ENCODE assay signal across 8 cellular contexts in genomic region chr6:79234150-79235022, GRCh38. TPM values are rescaled to one million over a fixed set of nuclear protein-coding genes. Genes with fewer than 3 reads are reported as not detected.
DNase-seq lines count a peak whose midpoint lies in the region; ATAC-seq and TF ChIP-seq lines count a peak whose summit lies in the region.

Gene HMGN3 (minus strand): TSS chr6:79234682.

- peaks cover 7% of the 10 kb centered on the region for H3K4me1 ChIP-seq in mucosa of descending colon (ENCODE audit: low read depth)

- H3K4me3 ChIP-seq in mucosa of descending colon = peak within 1 kb of the TSS; percentile 52

- H3K27ac ChIP-seq in epithelial cell of prostate = peak within 1 kb of the TSS; percentile 68

- no peaks in the 10 kb centered on the region for H3K9me3 ChIP-seq in mucosa of descending colon

- TF ChIP-seq CTCF in mucosa of descending colon (IDR thresholded peaks at IDR 0.05) = no peak

- ATAC-seq in GM21526 (IDR thresholded peaks at IDR 0.05; ENCODE audit: low FRiP score, unreplicated experiment) (peak; percentile 95), mucosa of descending colon (peak; percentile 95)

- intact Hi-C loops in mucosa of descending colon (cut with DNase I, micrococcal nuclease) = loop anchor here in 1 of 2 donors (5.0 kb wide), 1 partner anchor 157 kb away; the partner anchor contains the start of gene PHIP

- DNase-seq in DMS 273 (lab: John Stamatoyannopoulos, UW; ENCODE audit: unreplicated experiment) (peak; percentile 98), HuH-7.5 (ENCODE audit: low spot score) (peak; percentile 80), OCI-M2 (lab: John Stamatoyannopoulos, UW; ENCODE audit: unreplicated experiment) (peak; percentile 77), activated T-cell treated with anti-CD3 and anti-CD28 coated beads for 48 hours (ENCODE audit: low read depth) (peak; percentile 86), epithelial cell of prostate (ENCODE audit: low read depth, low spot score) (peak; percentile 54), mucosa of descending colon (peak; percentile 95 to 97 (median 96))
- peak; percentile 88 for DNase-seq in stimulated activated CD8-positive, alpha-beta memory T cell treated with anti-CD3 and anti-CD28 coated beads, Interleukin-4, amount 100 ng/mL, for 24 hours (ENCODE audit: low read depth)

- H3K36me3 ChIP-seq in mucosa of descending colon (ENCODE audit: low read depth) = no peaks in the 10 kb centered on the region

RNA-seq across cellular contexts. Expression of gene HMGN3, which starts in this region (rescaled TPM):
- total RNA-seq in mucosa of descending colon = 10 to 100 TPM; 24.4 to 48.0 (median 42.6) TPM

Comparison
In these comparisons a context has a peak if more than half of its experiments do, and no peak if none do; other contexts are left out.
1. Peak in every context shown above with its lines: DNase-seq, ATAC-seq, H3K4me3 ChIP-seq and H3K27ac ChIP-seq.